Comparison of ENCODE assay signal across 8 cellular contexts in genomic region chr17:40317880-40318834, GRCh38. TPM values are rescaled to one million over a fixed set of nuclear protein-coding genes. Genes with fewer than 3 reads are reported as not detected.
A peak's percentile ranks its signal among the peaks of the same experiment; 100 is the strongest.
DNase-seq lines count a peak whose midpoint lies in the region; ATAC-seq and TF ChIP-seq lines count a peak whose summit lies in the region.

No MANE protein-coding gene starts in this region.

- no peaks in the 10 kb centered on the region for H3K36me3 ChIP-seq in prostate gland
- no peaks in the 10 kb centered on the region for H3K36me3 ChIP-seq in urinary bladder (ENCODE audit: insufficient read depth)

- ATAC-seq in HG02759 (IDR thresholded peaks at IDR 0.05; ENCODE audit: unreplicated experiment) (peak; percentile 66), T-cell (replicated peaks in 1 of 4) (peak; percentile 67 to 76 (median 70)), left ventricle myocardium superior (peak; percentile 85)

- no peaks in the 10 kb centered on the region for H3K9me3 Mint-ChIP-seq in T-cell

- H3K4me3 Mint-ChIP-seq in T-cell: peak overlapping the region; percentile 91 to 96 (median 94)

- H3K27me3 ChIP-seq in prostate gland (replicated peaks; ENCODE audit: insufficient read depth): no peaks in the 10 kb centered on the region

- CTCF ChIA-PET in T-cell (lab: Charles Lee): interaction anchor here (0.6 to 1.7 kb wide), 18 partner anchors 7 to 297 kb away, joined by 3 to 19 read pairs (median 5); partner anchors contain the start of gene RARA (in 1 of the 2)

- WGBS in prostate gland: under 1% methylated on average over 49 of the region's 70 CpGs
- under 1% methylated on average over 70 of the region's 70 CpGs for WGBS in urinary bladder

- H3K27me3 Mint-ChIP-seq in T-cell: no peaks in the 10 kb centered on the region

- peaks cover 41% of the 10 kb centered on the region for H3K4me1 ChIP-seq in prostate gland (replicated peaks)
- H3K4me1 ChIP-seq in urinary bladder (ENCODE audit: insufficient read depth): no peaks in the 10 kb centered on the region

- peak overlapping the region; percentile 99 to 100 for H3K27ac Mint-ChIP-seq in T-cell

- H3K4me1 Mint-ChIP-seq in T-cell: peaks cover 83 to 90% (median 83%) of the 10 kb centered on the region in 3 donors

- peak overlapping the region; percentile 82 for H3K4me3 ChIP-seq in GM12864 (ENCODE audit: low read depth, low read length)
- H3K4me3 ChIP-seq in prostate gland: peak overlapping the region; percentile 89 to 98
- H3K4me3 ChIP-seq in urinary bladder (ENCODE audit: low read depth, low read length): peak overlapping the region; percentile 91

- POLR2A ChIA-PET in T-cell (lab: Charles Lee): interaction anchor here (0.6 to 1.1 kb wide), 5 partner anchors 10 to 219 kb away, joined by 3 to 8 read pairs (median 3); no protein-coding TSS in a partner anchor

- DNase-seq in GM12864 (ENCODE audit: low read depth) (peak; percentile 77), NCI-H1436 treated with DMSO at 0.1 percent for 48 hours (lab: John Stamatoyannopoulos, UW) (peak; percentile 85), T-cell (peak; percentile 83 to 93 (median 88)), amniotic epithelial cell (ENCODE audit: low read depth) (peak; percentile 94), left ventricle myocardium superior (peak; percentile 97), prostate gland (ENCODE audit: low spot score) (peak; percentile 98)

- H3K9me3 ChIP-seq in prostate gland: no peaks in the 10 kb centered on the region

- no peak for TF ChIP-seq CTCF in GM12864 (IDR thresholded peaks at IDR 0.05; ENCODE audit: low read depth, low read length, missing control alignments)
- TF ChIP-seq CTCF in prostate gland (IDR thresholded peaks at IDR 0.05): peak in 1 of 4 experiments; percentile 9

- H3K27ac ChIP-seq in prostate gland (peak overlapping the region; percentile 82 to 83), urinary bladder (ENCODE audit: low read depth) (peak overlapping the region; percentile 91)

- no peaks in the 10 kb centered on the region for H3K36me3 Mint-ChIP-seq in T-cell

- TF ChIP-seq POLR2A in prostate gland (IDR thresholded peaks at IDR 0.05): peak; percentile 83

- intact Hi-C loops in left ventricle myocardium superior (cut with micrococcal nuclease): no loop called here
- intact Hi-C loops in prostate gland (cut with DNase I): loop anchor here (10.0 kb wide), 1 partner anchor 97 kb away; the partner anchor contains the start of gene TOP2A

RNA-seq across cellular contexts. Expression of gene RARA, which starts 9.2 kb away (rescaled TPM):
- total RNA-seq in T-cell: 10 to 100 TPM; 46.8 to 90.7 (median 69.1) TPM
- total RNA-seq in left ventricle myocardium superior: 18.6 TPM
- total RNA-seq in prostate gland: 10 to 100 TPM; 24.4 to 70.6 TPM
- total RNA-seq in urinary bladder: 10.6 TPM
- polyA plus RNA-seq in urinary bladder: 47.6 TPM

RNA-seq across cellular contexts. Expression of gene CDC6, which starts 30.5 kb away (rescaled TPM):
- total RNA-seq in T-cell: 1 to 10 TPM; 1.3 to 3.2 (median 2.1) TPM
- 0.99 TPM for total RNA-seq in left ventricle myocardium superior
- 10 to 100 TPM in 1 of 2 donors, 1 to 10 TPM in 1; 2.1 to 10.3 TPM for total RNA-seq in prostate gland
- 7.9 TPM for total RNA-seq in urinary bladder
- 0.71 TPM for polyA plus RNA-seq in urinary bladder

RNA-seq across cellular contexts. Expression of gene GJD3, which starts 46.4 kb away (rescaled TPM):
- total RNA-seq in T-cell (not detected), left ventricle myocardium superior (1.2 TPM), prostate gland (1 to 10 TPM in 1 of 2 donors, under 1 TPM in 1; 0.82 to 5.3 TPM), urinary bladder (not detected)
- polyA plus RNA-seq in urinary bladder: 1.1 TPM

Comparison
In these comparisons a context has a peak if more than half of its experiments do, and no peak if none do; other contexts are left out.
1. Peak in every context shown above with its lines: DNase-seq, ATAC-seq, H3K4me3 ChIP-seq and H3K27ac ChIP-seq.